Comparison of ENCODE assay signal across 1 cellular context in the genomic region with DNA sequence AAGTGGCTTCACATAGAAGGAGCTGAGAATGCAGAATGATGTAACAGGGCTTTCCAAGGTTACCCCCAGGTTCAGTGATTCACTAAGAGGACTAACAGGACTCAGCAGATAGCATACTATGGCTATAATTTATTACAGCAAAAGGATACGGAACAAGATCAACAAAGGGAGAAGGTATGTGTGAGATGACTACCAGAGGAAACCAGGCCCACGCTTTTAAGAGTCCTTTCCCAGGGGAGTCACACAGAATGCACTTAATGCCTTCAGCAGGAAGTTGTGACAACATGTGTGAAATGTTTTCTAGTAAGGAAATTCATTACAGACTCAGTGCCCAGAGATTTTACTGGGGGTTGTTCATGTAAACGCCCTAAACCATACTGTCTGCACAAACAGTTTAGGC.
TF ChIP-seq lines count a peak whose summit lies in the region.

No MANE protein-coding gene starts in this region.

TF ChIP-seq in IMR-90, 13 proteins besides CTCF, POLR2A, EP300 and RAD21 (continued from another document):
- TF ChIP-seq RCOR1 (IDR thresholded peaks at IDR 0.05; ENCODE audit: insufficient replicate concordance, low read length) = no peak
